Comparison of ENCODE assay signal across 18 cellular contexts in the genomic region with DNA sequence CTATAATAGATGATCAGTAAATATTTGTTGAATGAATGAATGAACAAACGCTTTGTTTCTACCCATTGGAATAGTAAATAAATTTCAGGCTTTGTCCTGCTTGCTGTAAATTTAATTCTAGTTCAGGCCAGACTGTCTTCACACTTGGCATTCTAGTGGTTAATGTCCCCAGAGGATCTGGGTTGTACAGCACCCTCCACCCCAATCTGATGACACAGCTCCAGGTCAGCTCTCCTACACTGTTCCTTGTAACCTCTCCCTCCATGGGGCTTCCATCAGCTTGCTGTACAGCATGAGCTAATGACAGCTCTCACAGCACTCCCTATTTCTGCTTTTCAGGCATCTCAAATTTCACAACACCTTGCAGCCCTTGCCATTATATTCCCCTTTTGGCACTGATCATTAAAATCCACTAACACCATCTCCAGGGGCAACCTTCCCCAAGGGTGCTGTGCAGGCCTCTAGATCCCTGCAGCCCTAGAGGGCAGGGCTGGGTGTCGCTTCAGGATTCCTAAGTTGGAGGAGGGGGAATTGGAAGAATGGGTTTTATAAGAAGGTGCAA. TPM values are rescaled to one million over a fixed set of nuclear protein-coding genes. Genes with fewer than 3 reads are reported as not detected.
DNase-seq lines count a peak whose midpoint lies in the region; ATAC-seq and TF ChIP-seq lines count a peak whose summit lies in the region.
"Had no signal": no experiment of that assay in that cellular context is flagged by ENCODE, and none has a peak within 500 bp of the region (broad histone marks: within the 10 kb centered on the region; RNA-seq: fewer than 3 reads in every experiment).

No MANE protein-coding gene starts in this region.

- H3K4me1 Mint-ChIP-seq in endodermal cell, result peaks cover 18% of the 10 kb centered on the region
- H3K4me1 Mint-ChIP-seq: CD4-positive, CD25-positive, alpha-beta regulatory T cell; naive thymus-derived CD8-positive, alpha-beta T cell had no signal

- H3K4me1 ChIP-seq in endodermal cell (ENCODE audit: control insufficient read depth, insufficient read depth, low read length), result no peaks in the 10 kb centered on the region
- H3K4me1 ChIP-seq in subcutaneous abdominal adipose tissue (ENCODE audit: control insufficient read depth in 5 of 5, insufficient read depth in 5 of 5, low read length in 5 of 5), result peaks cover 5 to 22% (median 12%) of the 10 kb centered on the region in 5 donors
- H3K4me1 ChIP-seq: A549 had no signal

- H3K27me3 ChIP-seq in endodermal cell (ENCODE audit: control insufficient read depth, insufficient read depth, low read length, poor library complexity, severe bottlenecking), result no peaks in the 10 kb centered on the region
- no peaks in the 10 kb centered on the region for H3K27me3 ChIP-seq in subcutaneous abdominal adipose tissue (ENCODE audit: control insufficient read depth in 5 of 5, insufficient read depth in 4 of 5, low read length in 5 of 5)
- H3K27me3 ChIP-seq: cardiac muscle cell, transverse colon had no signal

- no peak for ATAC-seq in GM21619 (IDR thresholded peaks at IDR 0.05; ENCODE audit: unreplicated experiment)
- ATAC-seq: effector memory CD8-positive, alpha-beta T cell; naive thymus-derived CD8-positive, alpha-beta T cell had no signal

- H3K36me3 ChIP-seq in endodermal cell (ENCODE audit: control insufficient read depth, insufficient read depth, low read length) (no peaks in the 10 kb centered on the region), subcutaneous abdominal adipose tissue (ENCODE audit: control insufficient read depth in 5 of 5, insufficient read depth in 5 of 5, low read length in 5 of 5) (no peaks in the 10 kb centered on the region)
- H3K36me3 ChIP-seq: cardiac muscle cell, transverse colon had no signal

- H3K9ac ChIP-seq in endodermal cell (ENCODE audit: extremely low read depth, low read length, poor library complexity, severe bottlenecking), result no peak overlapping the region
- H3K9ac ChIP-seq in subcutaneous abdominal adipose tissue (ENCODE audit: low read length in 5 of 5), result no peak overlapping the region

- H3K27ac Mint-ChIP-seq in endodermal cell, result no peak overlapping the region
- H3K27ac Mint-ChIP-seq: activated CD4-positive, alpha-beta memory T cell treated with anti-CD3 and anti-CD28 coated beads for 36 hours; effector memory CD8-positive, alpha-beta T cell; naive thymus-derived CD8-positive, alpha-beta T cell had no signal

- peaks cover 2% of the 10 kb centered on the region for H3K36me3 Mint-ChIP-seq in endodermal cell (ENCODE audit: low read depth)
- H3K36me3 Mint-ChIP-seq: activated CD4-positive, alpha-beta memory T cell treated with anti-CD3 and anti-CD28 coated beads for 36 hours; CD4-positive, CD25-positive, alpha-beta regulatory T cell had no signal

- H3K9me3 ChIP-seq in endodermal cell (ENCODE audit: control insufficient read depth, low read length) (peaks cover 25% of the 10 kb centered on the region), subcutaneous abdominal adipose tissue (ENCODE audit: control insufficient read depth in 5 of 5, low read length in 5 of 5) (peaks cover 0 to 12% (median 8%) of the 10 kb centered on the region in 5 donors)

- WGBS in endodermal cell (ENCODE audit: insufficient coverage in 1 of 2, insufficient read length in 1 of 2), 2 experiments, result 89% methylated on average over 2 of the region's 2 CpGs; no CpG with 5 or more reads in 1 of the 2 experiments

- H3K9me3 Mint-ChIP-seq in endodermal cell, result peaks cover 20% of the 10 kb centered on the region

- H3K27ac ChIP-seq in endodermal cell (ENCODE audit: low read depth, low read length), result no peak overlapping the region
- H3K27ac ChIP-seq in subcutaneous abdominal adipose tissue (ENCODE audit: low read depth, low read length), result peak overlapping the region; percentile 77
- H3K27ac ChIP-seq: A549, cardiac muscle cell had no signal

- DNase-seq in NCI-H2196 (lab: John Stamatoyannopoulos, UW; ENCODE audit: unreplicated experiment) (peak; percentile 4), NCI-H2196 treated with DMSO at 0.1 percent for 48 hours (lab: John Stamatoyannopoulos, UW; ENCODE audit: unreplicated experiment) (no peak), NCI-H2029 (lab: John Stamatoyannopoulos, UW) (peak; percentile 36), endodermal cell (no peak), foreskin fibroblast (no peak), hepatic stellate cell (ENCODE audit: low spot score) (no peak)
- DNase-seq: activated CD4-positive, alpha-beta memory T cell treated with anti-CD3 and anti-CD28 coated beads for 36 hours; CD4-positive, CD25-positive, alpha-beta regulatory T cell; effector memory CD8-positive, alpha-beta T cell; naive thymus-derived CD8-positive, alpha-beta T cell; stimulated activated CD4-positive, alpha-beta T cell treated with anti-CD3 and anti-CD28 coated beads, Interleukin-2, amount 100 ng/mL, for 24 hours; transverse colon had no signal

- no peak overlapping the region for H3K4me3 Mint-ChIP-seq in endodermal cell
- H3K4me3 Mint-ChIP-seq: activated CD4-positive, alpha-beta memory T cell treated with anti-CD3 and anti-CD28 coated beads for 36 hours; CD4-positive, CD25-positive, alpha-beta regulatory T cell; effector memory CD8-positive, alpha-beta T cell; naive thymus-derived CD8-positive, alpha-beta T cell had no signal

- H3K27me3 Mint-ChIP-seq in endodermal cell (ENCODE audit: insufficient read depth), result no peaks in the 10 kb centered on the region

- H3K4me3 ChIP-seq in endodermal cell (ENCODE audit: low read length) (no peak overlapping the region), subcutaneous abdominal adipose tissue (ENCODE audit: low read depth in 1 of 5, low read length in 5 of 5) (no peak overlapping the region), foreskin fibroblast (ENCODE audit: low read depth in 1 of 2, low read length in 2 of 2) (no peak overlapping the region)
- H3K4me3 ChIP-seq: A549, cardiac muscle cell, transverse colon had no signal

- TF ChIP-seq CTCF in endodermal cell (conservative IDR thresholded peaks at IDR 0.05) (peak; percentile 13), foreskin fibroblast (IDR thresholded peaks at IDR 0.05; ENCODE audit: low read depth, low read length) (no peak)

RNA-seq across cellular contexts. Expression of a gene that starts 12.7 kb away (rescaled TPM):
- under 1 TPM in 1 of 2 donors, not detected in 1; 0.09 TPM for total RNA-seq in endodermal cell
- not detected for polyA plus RNA-seq in endodermal cell (2013, experiment 1 of 2)
- polyA plus RNA-seq in endodermal cell (2013, experiment 2 of 2), result not detected
- total RNA-seq: cardiac muscle cell; CD4-positive, CD25-positive, alpha-beta regulatory T cell; G401; H1 had no signal
- polyA plus RNA-seq: cardiac muscle cell; CD4-positive, CD25-positive, alpha-beta regulatory T cell; naive thymus-derived CD8-positive, alpha-beta T cell had no signal

Comparison
In these comparisons a context has a peak if more than half of its experiments do, and no peak if none do; other contexts are left out.
1. DNase-seq: peak in NCI-H2196 (single experiment) and NCI-H2029 (single experiment); none in NCI-H2196 treated with DMSO at 0.1 percent for 48 hours (single experiment), endodermal cell (single experiment), foreskin fibroblast (0 of 2) and hepatic stellate cell (single experiment).